8 cellular contexts compared by ENCODE assay signal in the genomic region with DNA sequence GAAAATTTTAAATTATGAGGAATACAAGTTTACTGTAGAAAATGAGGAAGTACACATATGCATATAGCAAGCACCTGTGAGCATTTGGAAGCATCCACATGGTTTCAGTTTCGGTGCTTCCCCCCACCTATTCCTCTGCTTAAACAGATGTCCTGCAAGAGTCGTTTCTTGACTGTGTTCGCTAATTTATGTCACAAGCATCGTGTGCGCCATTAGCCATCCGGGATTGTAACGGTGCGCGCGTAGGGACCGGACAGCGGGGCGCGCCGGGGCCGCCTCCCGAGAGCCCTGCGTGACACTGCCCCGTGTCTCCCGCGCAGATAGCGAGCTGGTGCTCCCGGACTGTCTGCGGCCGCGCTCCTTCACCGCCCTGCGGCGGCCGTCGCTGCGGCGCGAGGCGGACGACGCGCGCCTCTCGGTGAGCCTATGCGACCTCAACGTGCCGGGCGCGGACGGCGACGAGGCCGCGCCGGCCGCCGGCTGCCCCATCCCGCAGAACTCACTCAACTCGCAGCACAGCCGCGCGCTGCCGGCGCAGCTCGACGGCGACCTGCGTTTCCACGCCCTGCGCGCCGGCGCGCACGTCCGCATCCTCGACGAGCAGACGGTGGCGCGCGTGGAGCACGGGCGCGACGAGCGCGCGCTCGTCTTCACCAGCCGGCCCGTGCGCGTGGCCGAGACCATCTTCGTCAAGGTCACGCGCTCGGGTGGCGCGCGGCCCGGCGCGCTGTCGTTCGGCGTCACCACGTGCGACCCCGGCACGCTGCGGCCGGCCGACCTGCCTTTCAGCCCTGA.
DNase-seq lines count a peak whose midpoint lies in the region; ATAC-seq and TF ChIP-seq lines count a peak whose summit lies in the region.

No MANE protein-coding gene starts in this region.

- no peak overlapping the region for H3K27ac Mint-ChIP-seq in osteocyte (ENCODE audit: unreplicated experiment)

- peaks cover 0 to 8% of the 10 kb centered on the region in 2 donors for H3K36me3 ChIP-seq in vagina

- peaks cover 22% of the 10 kb centered on the region for H3K4me1 ChIP-seq in vagina

- peaks cover 4% of the 10 kb centered on the region for H3K36me3 Mint-ChIP-seq in osteocyte (ENCODE audit: unreplicated experiment)

- TF ChIP-seq CTCF in GM13976 (IDR thresholded peaks at IDR 0.05; ENCODE audit: borderline replicate concordance, control extremely low read depth, extremely low read depth, insufficient read depth, missing control alignments), result no peak
- no peak for TF ChIP-seq CTCF in vagina (IDR thresholded peaks at IDR 0.05)
- TF ChIP-seq CTCF in osteocyte (IDR thresholded peaks at IDR 0.05), result no peak

- H3K27me3 Mint-ChIP-seq in osteocyte (ENCODE audit: unreplicated experiment), result peaks cover 8% of the 10 kb centered on the region

- H3K9me3 Mint-ChIP-seq in osteocyte (ENCODE audit: unreplicated experiment), result no peaks in the 10 kb centered on the region

- no peak for ATAC-seq in GM21723 (IDR thresholded peaks at IDR 0.05; ENCODE audit: unreplicated experiment)

- intact Hi-C loops in vagina (cut with DNase I), result no loop called here

- TF ChIP-seq POLR2A in vagina (IDR thresholded peaks at IDR 0.05), result no peak

- peak overlapping the region; percentile 41 for H3K27ac ChIP-seq in vagina

- peaks cover 13% of the 10 kb centered on the region for H3K4me1 Mint-ChIP-seq in osteocyte (ENCODE audit: unreplicated experiment)

- DNase-seq in GM13976 (ENCODE audit: low spot score), result peak; percentile 72
- peak; percentile 48 to 49 for DNase-seq in activated CD4-positive, alpha-beta T cell treated with anti-CD3 and anti-CD28 coated beads for 24 hours (ENCODE audit: low read depth in 2 of 2)
- peak; percentile 50 for DNase-seq in effector CD8-positive, alpha-beta T cell (lab: John Stamatoyannopoulos, UW)
- peak; percentile 47 for DNase-seq in putamen (ENCODE audit: low spot score)
- DNase-seq in vagina (ENCODE audit: extremely low spot score in 2 of 2), result no peak
- DNase-seq in NK-92 (lab: John Stamatoyannopoulos, UW; ENCODE audit: unreplicated experiment), result no peak
- DNase-seq in osteocyte (ENCODE audit: extremely low spot score, unreplicated experiment), result no peak

- in situ Hi-C loops in GM13976 (cut with MboI; ENCODE audit: low sequenced_read_pairs, unreplicated experiment), result no loop called here

- H3K4me3 ChIP-seq in vagina, result peak overlapping the region; percentile 37 to 43

- H3K9me3 ChIP-seq in vagina, result no peaks in the 10 kb centered on the region

- no peaks in the 10 kb centered on the region for H3K27me3 ChIP-seq in vagina

- H3K4me3 Mint-ChIP-seq in osteocyte (ENCODE audit: unreplicated experiment), result no peak overlapping the region

Comparison
In these comparisons a context has a peak if more than half of its experiments do, and no peak if none do; other contexts are left out.
1. DNase-seq: peak in GM13976 (single experiment), activated CD4-positive, alpha-beta T cell treated with anti-CD3 and anti-CD28 coated beads for 24 hours (2 of 2), effector CD8-positive, alpha-beta T cell (single experiment) and putamen (single experiment); none in vagina (0 of 2), NK-92 (single experiment) and osteocyte (single experiment).